Comparison of ENCODE assay signal across 1 cellular context in the genomic region with DNA sequence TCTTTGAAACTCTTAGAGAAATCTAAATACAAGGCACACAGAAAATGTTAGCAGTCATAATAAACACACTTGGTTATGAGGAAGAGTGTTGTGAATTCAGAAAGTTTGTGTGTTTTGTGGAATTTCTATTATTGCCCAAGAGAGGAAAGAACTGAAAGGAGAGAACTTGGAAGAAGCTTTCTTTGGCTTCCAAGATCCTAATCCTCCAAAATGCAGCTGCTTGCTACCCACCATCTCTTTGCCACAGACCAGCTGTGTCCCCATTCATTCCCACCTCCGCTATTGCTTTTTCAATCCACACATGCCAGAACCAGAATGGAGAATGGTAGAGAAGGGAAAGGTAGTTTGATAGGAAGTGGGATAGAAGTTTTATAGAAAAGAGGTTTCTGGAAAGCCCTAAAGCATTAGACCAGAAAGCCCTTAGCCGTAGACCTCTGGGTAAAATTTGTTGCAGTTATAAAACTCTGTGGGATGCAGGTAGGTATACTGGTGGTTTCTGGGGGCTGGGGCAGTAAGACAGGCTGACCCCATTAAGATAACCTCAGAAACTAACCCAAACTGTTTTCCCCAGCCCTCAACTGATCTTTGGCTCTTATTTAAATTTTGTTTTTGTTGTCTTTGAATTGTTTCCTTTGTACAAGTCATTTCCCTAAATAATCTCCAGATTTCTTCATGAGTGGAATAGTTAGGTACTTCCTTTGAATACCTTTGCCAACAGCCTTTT.
TF ChIP-seq lines count a peak whose summit lies in the region.

No MANE protein-coding gene starts in this region.

TF ChIP-seq in WTC11, 78 proteins besides CTCF, POLR2A, EP300 and RAD21 (continued from another document):
- TF ChIP-seq TP53 (CRISPR knock-in tag; IDR thresholded peaks at IDR 0.05), result no peak
- no peak for TF ChIP-seq E2F5 (CRISPR knock-in tag; IDR thresholded peaks at IDR 0.05)
- TF ChIP-seq SMAD4 (CRISPR knock-in tag; IDR thresholded peaks at IDR 0.05), result no peak
- TF ChIP-seq, protein P1, sequence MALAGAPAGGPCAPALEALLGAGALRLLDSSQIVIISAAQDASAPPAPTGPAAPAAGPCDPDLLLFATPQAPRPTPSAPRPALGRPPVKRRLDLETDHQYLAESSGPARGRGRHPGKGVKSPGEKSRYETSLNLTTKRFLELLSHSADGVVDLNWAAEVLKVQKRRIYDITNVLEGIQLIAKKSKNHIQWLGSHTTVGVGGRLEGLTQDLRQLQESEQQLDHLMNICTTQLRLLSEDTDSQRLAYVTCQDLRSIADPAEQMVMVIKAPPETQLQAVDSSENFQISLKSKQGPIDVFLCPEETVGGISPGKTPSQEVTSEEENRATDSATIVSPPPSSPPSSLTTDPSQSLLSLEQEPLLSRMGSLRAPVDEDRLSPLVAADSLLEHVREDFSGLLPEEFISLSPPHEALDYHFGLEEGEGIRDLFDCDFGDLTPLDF (CRISPR knock-in tag; IDR thresholded peaks at IDR 0.05), result no peak
- TF ChIP-seq OVOL2 (CRISPR knock-in tag; IDR thresholded peaks at IDR 0.05; ENCODE audit: borderline replicate concordance), result no peak
